8 cellular contexts compared by ENCODE assay signal in the genomic region with DNA sequence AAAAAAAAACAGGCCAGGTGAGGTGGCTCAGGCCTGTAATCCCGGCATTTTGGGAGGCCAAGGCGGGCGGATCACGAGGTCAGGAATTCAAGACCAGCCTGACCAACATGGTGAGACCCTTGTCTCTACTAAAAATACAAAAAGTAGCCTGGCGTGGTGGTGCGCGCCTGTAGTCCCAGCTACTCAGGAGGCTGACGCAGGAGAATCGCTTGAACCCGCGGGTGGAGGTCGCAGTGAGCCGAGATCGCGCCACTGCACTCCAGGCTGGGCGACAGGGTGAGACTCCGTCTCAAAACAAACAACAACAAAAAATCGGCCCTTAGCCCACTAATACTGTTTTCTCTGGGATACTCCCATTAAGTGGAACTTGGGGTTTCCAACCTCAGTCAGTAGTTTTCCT. TPM values are rescaled to one million over a fixed set of nuclear protein-coding genes. Genes with fewer than 3 reads are reported as not detected.
DNase-seq lines count a peak whose midpoint lies in the region; ATAC-seq and TF ChIP-seq lines count a peak whose summit lies in the region.
"Not testable (repeated sequence)": the region's sequence is repeated elsewhere in the genome, so short reads cannot be mapped to it uniquely, and the experiment has no call there.

No MANE protein-coding gene starts in this region.

- not testable (repeated sequence) for H3K27me3 ChIP-seq in ACC112 (ENCODE audit: insufficient read depth, low read length); H7 (ENCODE audit: control insufficient read depth, insufficient read depth, low read length); Panc1 (ENCODE audit: control insufficient read depth, insufficient read depth, low read length); hepatocyte

- H3K27ac ChIP-seq in ACC112 (ENCODE audit: low read depth, low read length), result peak overlapping the region; percentile 59; the same call in 1 of the 2 replicates
- H3K27ac ChIP-seq in Panc1 (ENCODE audit: low read length), result peak overlapping the region; percentile 81
- H3K27ac ChIP-seq in coronary artery, result not testable (repeated sequence)
- H3K27ac ChIP-seq in hepatocyte, result peak overlapping the region; percentile 97

- H3K4me2 ChIP-seq in hepatocyte, result peak overlapping the region; percentile 98

- POLR2A ChIA-PET in Panc1 (lab: Charles Lee), result not testable (repeated sequence)

- peak overlapping the region; percentile 96 for H3K27ac Mint-ChIP-seq in activated T-helper 17 cell treated with anti-CD3 and anti-CD28 coated beads, Interleukin-2, amount 50 U/mL, for 72 hours
- H3K27ac Mint-ChIP-seq in natural killer cell, result peak overlapping the region; percentile 90 to 99
- H3K27ac Mint-ChIP-seq in stimulated activated effector memory CD8-positive, alpha-beta T cell treated with anti-CD3 and anti-CD28 coated beads, Interleukin-12 subunit alpha, Interleukin-12 subunit beta, amount 100 ng/mL, for 72 hours, result peak overlapping the region; percentile 97

- H3K36me3 Mint-ChIP-seq in activated T-helper 17 cell treated with anti-CD3 and anti-CD28 coated beads, Interleukin-2, amount 50 U/mL, for 72 hours (ENCODE audit: low read depth), result peaks cover 54% of the 10 kb centered on the region
- not testable (repeated sequence) for H3K36me3 Mint-ChIP-seq in natural killer cell
- H3K36me3 Mint-ChIP-seq in stimulated activated effector memory CD8-positive, alpha-beta T cell treated with anti-CD3 and anti-CD28 coated beads, Interleukin-12 subunit alpha, Interleukin-12 subunit beta, amount 100 ng/mL, for 72 hours, result peaks cover 51% of the 10 kb centered on the region

- H3K9me3 Mint-ChIP-seq in activated T-helper 17 cell treated with anti-CD3 and anti-CD28 coated beads, Interleukin-2, amount 50 U/mL, for 72 hours; natural killer cell; stimulated activated effector memory CD8-positive, alpha-beta T cell treated with anti-CD3 and anti-CD28 coated beads, Interleukin-12 subunit alpha, Interleukin-12 subunit beta, amount 100 ng/mL, for 72 hours: not testable (repeated sequence)

- not testable (repeated sequence) for H3K9me3 ChIP-seq in Panc1 (ENCODE audit: control insufficient read depth, insufficient read depth, low read depth, low read length); hepatocyte (ENCODE audit: low read depth)

- H3K4me1 ChIP-seq in ACC112 (ENCODE audit: control insufficient read depth, insufficient read depth, low read length, unreplicated experiment) (peaks cover 20% of the 10 kb centered on the region), hepatocyte (ENCODE audit: insufficient read depth) (peaks cover 23% of the 10 kb centered on the region)
- not testable (repeated sequence) for H3K4me1 ChIP-seq in Panc1 (ENCODE audit: control insufficient read depth, insufficient read depth, low read length)

- not testable (repeated sequence) for H3K27me3 Mint-ChIP-seq in activated T-helper 17 cell treated with anti-CD3 and anti-CD28 coated beads, Interleukin-2, amount 50 U/mL, for 72 hours; natural killer cell (ENCODE audit: low read depth in 2 of 2)

- TF ChIP-seq CTCF in Panc1 (IDR thresholded peaks at IDR 0.05); coronary artery (IDR thresholded peaks at IDR 0.05); hepatocyte (IDR thresholded peaks at IDR 0.05; ENCODE audit: poor library complexity); natural killer cell (IDR thresholded peaks at IDR 0.05): not testable (repeated sequence)

- not testable (repeated sequence) for H3K9me2 ChIP-seq in hepatocyte (replicated peaks; ENCODE audit: insufficient read depth)

- not testable (repeated sequence) for ATAC-seq in Panc1; activated T-helper 17 cell treated with anti-CD3 and anti-CD28 coated beads, Interleukin-2, amount 50 U/mL, for 72 hours (replicated peaks); natural killer cell; stimulated activated effector memory CD8-positive, alpha-beta T cell treated with anti-CD3 and anti-CD28 coated beads, Interleukin-12 subunit alpha, Interleukin-12 subunit beta, amount 100 ng/mL, for 72 hours

- peak overlapping the region; percentile 98 for H3K4me3 Mint-ChIP-seq in activated T-helper 17 cell treated with anti-CD3 and anti-CD28 coated beads, Interleukin-2, amount 50 U/mL, for 72 hours
- peak overlapping the region; percentile 99 for H3K4me3 Mint-ChIP-seq in natural killer cell
- H3K4me3 Mint-ChIP-seq in stimulated activated effector memory CD8-positive, alpha-beta T cell treated with anti-CD3 and anti-CD28 coated beads, Interleukin-12 subunit alpha, Interleukin-12 subunit beta, amount 100 ng/mL, for 72 hours, result peak overlapping the region; percentile 96

- 89% methylated on average over 18 of the region's 18 CpGs for WGBS in hepatocyte (ENCODE audit: low lambda C conversion rate, missing lambda C conversion rate)

- BruUV-seq in Panc1 (replicated peaks; lab: Mats Ljungman, UMichigan), result not testable (repeated sequence)

- not testable (repeated sequence) for H3K36me3 ChIP-seq in ACC112 (ENCODE audit: insufficient read depth, low read length); hepatocyte (replicated peaks; ENCODE audit: insufficient read depth, low read depth)
- H3K36me3 ChIP-seq in H7 (replicated peaks; ENCODE audit: control insufficient read depth, insufficient read depth, low read length), result peaks cover 13% of the 10 kb centered on the region
- H3K36me3 ChIP-seq in Panc1 (ENCODE audit: control insufficient read depth, insufficient read depth, low read length), result peaks cover 18% of the 10 kb centered on the region

- CTCF ChIA-PET in Panc1 (lab: Charles Lee), result not testable (repeated sequence)

- not testable (repeated sequence) for DNase-seq in H7; Panc1 (ENCODE audit: low read depth, low spot score); coronary artery (ENCODE audit: low spot score); hepatocyte (ENCODE audit: low spot score); natural killer cell; stimulated activated effector memory CD8-positive, alpha-beta T cell treated with anti-CD3 and anti-CD28 coated beads, Interleukin-12 subunit alpha, Interleukin-12 subunit beta, amount 100 ng/mL, for 72 hours (ENCODE audit: low spot score in 2 of 2)

- H3K4me3 ChIP-seq in ACC112 (ENCODE audit: low read depth, low read length), result peak overlapping the region; percentile 93
- peak overlapping the region; percentile 81; the same call in 1 of the 2 replicates for H3K4me3 ChIP-seq in H7 (ENCODE audit: insufficient read depth, low read depth, low read length)
- peak overlapping the region; percentile 69 to 94 for H3K4me3 ChIP-seq in Panc1 (ENCODE audit: low read depth in 2 of 2, low read length in 2 of 2)
- peak overlapping the region; percentile 93 for H3K4me3 ChIP-seq in coronary artery
- peak overlapping the region; percentile 89 for H3K4me3 ChIP-seq in hepatocyte

- peaks cover 18% of the 10 kb centered on the region for H4K20me1 ChIP-seq in hepatocyte (ENCODE audit: insufficient read depth, poor library complexity, severe bottlenecking)

- H3K4me1 Mint-ChIP-seq in activated T-helper 17 cell treated with anti-CD3 and anti-CD28 coated beads, Interleukin-2, amount 50 U/mL, for 72 hours, result not testable (repeated sequence)
- peaks cover 18 to 20% of the 10 kb centered on the region in 2 donors for H3K4me1 Mint-ChIP-seq in natural killer cell
- peaks cover 21% of the 10 kb centered on the region for H3K4me1 Mint-ChIP-seq in stimulated activated effector memory CD8-positive, alpha-beta T cell treated with anti-CD3 and anti-CD28 coated beads, Interleukin-12 subunit alpha, Interleukin-12 subunit beta, amount 100 ng/mL, for 72 hours

- not testable (repeated sequence) for H2AFZ ChIP-seq in ACC112 (ENCODE audit: low read length, unreplicated experiment); hepatocyte

- peaks cover 48% of the 10 kb centered on the region for H3K79me2 ChIP-seq in ACC112 (ENCODE audit: control insufficient read depth, insufficient read depth, low read length, unreplicated experiment)
- peaks cover 63% of the 10 kb centered on the region for H3K79me2 ChIP-seq in hepatocyte

- intact Hi-C loops in Panc1 (cut with micrococcal nuclease; ENCODE audit: unreplicated experiment); natural killer cell (cut with micrococcal nuclease): not testable (repeated sequence)

- in situ Hi-C loops in Panc1 (cut with HindIII; ENCODE audit: low pct_unique_long_range_greater_than_20kb, low sequenced_read_pairs), result not testable (repeated sequence)

RNA-seq across cellular contexts. Expression of a gene that starts 1.1 kb away (rescaled TPM):
- total RNA-seq in H7 (2014; rRNA removed; shearing (Covaris generic)), result 36.9 and 47.4 TPM in 2 replicates
- 55.2 TPM for total RNA-seq in Panc1 (2021; ENCODE audit: unreplicated experiment)
- 30.6 TPM for polyA plus RNA-seq in Panc1 (2012; ENCODE audit: insufficient read length)
- 10 to 100 TPM; 21.3 to 35.8 TPM for total RNA-seq in activated T-helper 17 cell treated with anti-CD3 and anti-CD28 coated beads, Interleukin-2, amount 50 U/mL, for 72 hours
- total RNA-seq in hepatocyte, result 92.8 and 106 TPM in 2 replicates
- 83.4 and 94.9 TPM in 2 replicates for polyA plus RNA-seq in hepatocyte
- 10 to 100 TPM; 16.6 to 26.4 (median 17.2) TPM for total RNA-seq in natural killer cell

RNA-seq across cellular contexts. Expression of a gene that starts 1.2 kb away (rescaled TPM):
- 2.6 and 3.2 TPM in 2 replicates for total RNA-seq in H7 (2014; rRNA removed; shearing (Covaris generic))
- total RNA-seq in Panc1 (2021; ENCODE audit: unreplicated experiment) (3.4 TPM), hepatocyte (6.2 and 6.5 TPM in 2 replicates), natural killer cell (1 to 10 TPM in 1 of 3 donors, under 1 TPM in 2; 0.86 to 1.1 (median 0.93) TPM)
- polyA plus RNA-seq in Panc1 (2012; ENCODE audit: insufficient read length), result 3.0 TPM
- total RNA-seq in activated T-helper 17 cell treated with anti-CD3 and anti-CD28 coated beads, Interleukin-2, amount 50 U/mL, for 72 hours, result 1 to 10 TPM; 1.4 to 1.7 TPM
- 4.7 and 5.4 TPM in 2 replicates for polyA plus RNA-seq in hepatocyte
